ENCODE assay signal across 1 cellular context in genomic region chr10:24723788-24724380, GRCh38.
A peak's percentile ranks its signal among the peaks of the same experiment; 100 is the strongest.
TF ChIP-seq lines count a peak whose summit lies in the region.

ARHGAP21 (minus strand) TSS chr10:24723887; CDS start chr10:24721899, 1,988 bp downstream.

TF ChIP-seq in K562, 482 proteins besides CTCF, POLR2A, EP300 and RAD21 (continued from another document and continues in another):
- TF ChIP-seq CHD1 (IDR thresholded peaks at IDR 0.05; ENCODE audit: low read length) = peak; percentile 48
- no peak for TF ChIP-seq PTBP1 (IDR thresholded peaks at IDR 0.05; ENCODE audit: low read depth, low read length)
- TF ChIP-seq ZKSCAN8 (CRISPR knock-in tag; IDR thresholded peaks at IDR 0.05) = no peak
- TF ChIP-seq TCF7 (IDR thresholded peaks at IDR 0.05; ENCODE audit: borderline replicate concordance) = no peak
- TF ChIP-seq, protein P1, sequence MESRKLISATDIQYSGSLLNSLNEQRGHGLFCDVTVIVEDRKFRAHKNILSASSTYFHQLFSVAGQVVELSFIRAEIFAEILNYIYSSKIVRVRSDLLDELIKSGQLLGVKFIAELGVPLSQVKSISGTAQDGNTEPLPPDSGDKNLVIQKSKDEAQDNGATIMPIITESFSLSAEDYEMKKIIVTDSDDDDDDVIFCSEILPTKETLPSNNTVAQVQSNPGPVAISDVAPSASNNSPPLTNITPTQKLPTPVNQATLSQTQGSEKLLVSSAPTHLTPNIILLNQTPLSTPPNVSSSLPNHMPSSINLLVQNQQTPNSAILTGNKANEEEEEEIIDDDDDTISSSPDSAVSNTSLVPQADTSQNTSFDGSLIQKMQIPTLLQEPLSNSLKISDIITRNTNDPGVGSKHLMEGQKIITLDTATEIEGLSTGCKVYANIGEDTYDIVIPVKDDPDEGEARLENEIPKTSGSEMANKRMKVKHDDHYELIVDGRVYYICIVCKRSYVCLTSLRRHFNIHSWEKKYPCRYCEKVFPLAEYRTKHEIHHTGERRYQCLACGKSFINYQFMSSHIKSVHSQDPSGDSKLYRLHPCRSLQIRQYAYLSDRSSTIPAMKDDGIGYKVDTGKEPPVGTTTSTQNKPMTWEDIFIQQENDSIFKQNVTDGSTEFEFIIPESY (CRISPR knock-in tag; IDR thresholded peaks at IDR 0.05) = no peak
- TF ChIP-seq ETV6 (IDR thresholded peaks at IDR 0.05; ENCODE audit: borderline replicate concordance in 1 of 2, low read depth in 2 of 2, low read length in 1 of 2) = peak in 1 of 2 experiments; percentile 17; a peak in 1 of 4 replicates
- no peak for TF ChIP-seq ETV6 (CRISPR knock-in tag; IDR thresholded peaks at IDR 0.05; ENCODE audit: borderline replicate concordance)
- no peak for TF ChIP-seq MYNN (IDR thresholded peaks at IDR 0.05)
- TF ChIP-seq MYNN (CRISPR knock-in tag; IDR thresholded peaks at IDR 0.05) = no peak
- TF ChIP-seq BRD9 (IDR thresholded peaks at IDR 0.05; ENCODE audit: low read depth, partially characterized antibody) = peak; percentile 46
- no peak; the same call in 1 of the 2 replicates for TF ChIP-seq ZC3H4 (CRISPR knock-in tag; IDR thresholded peaks at IDR 0.05; ENCODE audit: borderline replicate concordance)
- no peak for TF ChIP-seq CBX2 (IDR thresholded peaks at IDR 0.05; ENCODE audit: insufficient read depth, low read length, poor library complexity, severe bottlenecking)
- peak in 1 of 2 experiments; percentile 59; a peak in 2 of 4 replicates for TF ChIP-seq HDAC1 (IDR thresholded peaks at IDR 0.05)
- TF ChIP-seq, protein P2, sequence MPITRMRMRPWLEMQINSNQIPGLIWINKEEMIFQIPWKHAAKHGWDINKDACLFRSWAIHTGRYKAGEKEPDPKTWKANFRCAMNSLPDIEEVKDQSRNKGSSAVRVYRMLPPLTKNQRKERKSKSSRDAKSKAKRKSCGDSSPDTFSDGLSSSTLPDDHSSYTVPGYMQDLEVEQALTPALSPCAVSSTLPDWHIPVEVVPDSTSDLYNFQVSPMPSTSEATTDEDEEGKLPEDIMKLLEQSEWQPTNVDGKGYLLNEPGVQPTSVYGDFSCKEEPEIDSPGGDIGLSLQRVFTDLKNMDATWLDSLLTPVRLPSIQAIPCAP (CRISPR knock-in tag; IDR thresholded peaks at IDR 0.05; ENCODE audit: borderline replicate concordance) = no peak
- TF ChIP-seq MTA2 (IDR thresholded peaks at IDR 0.05; ENCODE audit: low read depth) = no peak
- no peak; the same call in 1 of the 2 replicates for TF ChIP-seq SP1 (CRISPR knock-in tag; IDR thresholded peaks at IDR 0.05)
- TF ChIP-seq SMAD1 (IDR thresholded peaks at IDR 0.05; ENCODE audit: low read depth, low read length, partially characterized antibody) = no peak
- TF ChIP-seq NR3C1 (CRISPR knock-in tag; IDR thresholded peaks at IDR 0.05) = no peak
- TF ChIP-seq, protein P3, sequence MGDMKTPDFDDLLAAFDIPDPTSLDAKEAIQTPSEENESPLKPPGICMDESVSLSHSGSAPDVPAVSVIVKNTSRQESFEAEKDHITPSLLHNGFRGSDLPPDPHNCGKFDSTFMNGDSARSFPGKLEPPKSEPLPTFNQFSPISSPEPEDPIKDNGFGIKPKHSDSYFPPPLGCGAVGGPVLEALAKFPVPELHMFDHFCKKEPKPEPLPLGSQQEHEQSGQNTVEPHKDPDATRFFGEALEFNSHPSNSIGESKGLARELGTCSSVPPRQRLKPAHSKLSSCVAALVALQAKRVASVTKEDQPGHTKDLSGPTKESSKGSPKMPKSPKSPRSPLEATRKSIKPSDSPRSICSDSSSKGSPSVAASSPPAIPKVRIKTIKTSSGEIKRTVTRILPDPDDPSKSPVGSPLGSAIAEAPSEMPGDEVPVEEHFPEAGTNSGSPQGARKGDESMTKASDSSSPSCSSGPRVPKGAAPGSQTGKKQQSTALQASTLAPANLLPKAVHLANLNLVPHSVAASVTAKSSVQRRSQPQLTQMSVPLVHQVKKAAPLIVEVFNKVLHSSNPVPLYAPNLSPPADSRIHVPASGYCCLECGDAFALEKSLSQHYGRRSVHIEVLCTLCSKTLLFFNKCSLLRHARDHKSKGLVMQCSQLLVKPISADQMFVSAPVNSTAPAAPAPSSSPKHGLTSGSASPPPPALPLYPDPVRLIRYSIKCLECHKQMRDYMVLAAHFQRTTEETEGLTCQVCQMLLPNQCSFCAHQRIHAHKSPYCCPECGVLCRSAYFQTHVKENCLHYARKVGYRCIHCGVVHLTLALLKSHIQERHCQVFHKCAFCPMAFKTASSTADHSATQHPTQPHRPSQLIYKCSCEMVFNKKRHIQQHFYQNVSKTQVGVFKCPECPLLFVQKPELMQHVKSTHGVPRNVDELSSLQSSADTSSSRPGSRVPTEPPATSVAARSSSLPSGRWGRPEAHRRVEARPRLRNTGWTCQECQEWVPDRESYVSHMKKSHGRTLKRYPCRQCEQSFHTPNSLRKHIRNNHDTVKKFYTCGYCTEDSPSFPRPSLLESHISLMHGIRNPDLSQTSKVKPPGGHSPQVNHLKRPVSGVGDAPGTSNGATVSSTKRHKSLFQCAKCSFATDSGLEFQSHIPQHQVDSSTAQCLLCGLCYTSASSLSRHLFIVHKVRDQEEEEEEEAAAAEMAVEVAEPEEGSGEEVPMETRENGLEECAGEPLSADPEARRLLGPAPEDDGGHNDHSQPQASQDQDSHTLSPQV (IDR thresholded peaks at IDR 0.05) = no peak
- TF ChIP-seq, protein P4, sequence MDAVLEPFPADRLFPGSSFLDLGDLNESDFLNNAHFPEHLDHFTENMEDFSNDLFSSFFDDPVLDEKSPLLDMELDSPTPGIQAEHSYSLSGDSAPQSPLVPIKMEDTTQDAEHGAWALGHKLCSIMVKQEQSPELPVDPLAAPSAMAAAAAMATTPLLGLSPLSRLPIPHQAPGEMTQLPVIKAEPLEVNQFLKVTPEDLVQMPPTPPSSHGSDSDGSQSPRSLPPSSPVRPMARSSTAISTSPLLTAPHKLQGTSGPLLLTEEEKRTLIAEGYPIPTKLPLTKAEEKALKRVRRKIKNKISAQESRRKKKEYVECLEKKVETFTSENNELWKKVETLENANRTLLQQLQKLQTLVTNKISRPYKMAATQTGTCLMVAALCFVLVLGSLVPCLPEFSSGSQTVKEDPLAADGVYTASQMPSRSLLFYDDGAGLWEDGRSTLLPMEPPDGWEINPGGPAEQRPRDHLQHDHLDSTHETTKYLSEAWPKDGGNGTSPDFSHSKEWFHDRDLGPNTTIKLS (IDR thresholded peaks at IDR 0.05; ENCODE audit: borderline replicate concordance, low read depth) = no peak
- TF ChIP-seq ZBTB2 (IDR thresholded peaks at IDR 0.05) = no peak
- peak; percentile 82 for TF ChIP-seq SAP30 (IDR thresholded peaks at IDR 0.05; ENCODE audit: borderline replicate concordance, insufficient read depth, low read depth, low read length, poor library complexity, severe bottlenecking)
- TF ChIP-seq ZNF507 (tag; conservative IDR thresholded peaks at IDR 0.05) = no peak
- no peak for TF ChIP-seq POLR2AphosphoS5 (IDR thresholded peaks at IDR 0.05; ENCODE audit: control insufficient read depth, insufficient read depth, low read depth, low read length)
- TF ChIP-seq KLF10 (CRISPR knock-in tag; IDR thresholded peaks at IDR 0.05) = no peak
- TF ChIP-seq PHF8 (IDR thresholded peaks at IDR 0.05; ENCODE audit: borderline replicate concordance, low read length) = peak; percentile 26; the same call in 1 of the 2 replicates
- TF ChIP-seq POLR3A (IDR thresholded peaks at IDR 0.05; ENCODE audit: borderline replicate concordance, extremely low read depth, insufficient read depth, insufficient read length) = no peak
- no peak for TF ChIP-seq MAFF (IDR thresholded peaks at IDR 0.05; ENCODE audit: low read length)
- TF ChIP-seq, protein P5, sequence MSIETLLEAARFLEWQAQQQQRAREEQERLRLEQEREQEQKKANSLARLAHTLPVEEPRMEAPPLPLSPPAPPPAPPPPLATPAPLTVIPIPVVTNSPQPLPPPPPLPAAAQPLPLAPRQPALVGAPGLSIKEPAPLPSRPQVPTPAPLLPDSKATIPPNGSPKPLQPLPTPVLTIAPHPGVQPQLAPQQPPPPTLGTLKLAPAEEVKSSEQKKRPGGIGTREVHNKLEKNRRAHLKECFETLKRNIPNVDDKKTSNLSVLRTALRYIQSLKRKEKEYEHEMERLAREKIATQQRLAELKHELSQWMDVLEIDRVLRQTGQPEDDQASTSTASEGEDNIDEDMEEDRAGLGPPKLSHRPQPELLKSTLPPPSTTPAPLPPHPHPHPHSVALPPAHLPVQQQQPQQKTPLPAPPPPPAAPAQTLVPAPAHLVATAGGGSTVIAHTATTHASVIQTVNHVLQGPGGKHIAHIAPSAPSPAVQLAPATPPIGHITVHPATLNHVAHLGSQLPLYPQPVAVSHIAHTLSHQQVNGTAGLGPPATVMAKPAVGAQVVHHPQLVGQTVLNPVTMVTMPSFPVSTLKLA (conservative IDR thresholded peaks at IDR 0.05) = no peak
- no peak for TF ChIP-seq EZH2 (IDR thresholded peaks at IDR 0.05; ENCODE audit: borderline replicate concordance, low read depth, low read length)
- TF ChIP-seq AFF1 (IDR thresholded peaks at IDR 0.05; ENCODE audit: low read depth in 1 of 2, partially characterized antibody in 2 of 2) = no peak
- no peak; the same call in 1 of the 2 replicates for TF ChIP-seq GABPA (tag; conservative IDR thresholded peaks at IDR 0.05; ENCODE audit: low read depth)
- TF ChIP-seq ZNF263 (CRISPR knock-in tag; IDR thresholded peaks at IDR 0.05; ENCODE audit: borderline replicate concordance) = peak; percentile 70
- no peak for TF ChIP-seq ZNF444 (CRISPR knock-in tag; IDR thresholded peaks at IDR 0.05)
- no peak for TF ChIP-seq SMC3 (conservative IDR thresholded peaks at IDR 0.05; ENCODE audit: insufficient read depth, low read depth, low read length)
- no peak for TF ChIP-seq ZNF121 (CRISPR knock-in tag; conservative IDR thresholded peaks at IDR 0.05)
- no peak for TF ChIP-seq ZNF316 (IDR thresholded peaks at IDR 0.05)
- 0 out of 2 replicates have a peak, but pooled peaks have one; percentile 13 for TF ChIP-seq NFIC (IDR thresholded peaks at IDR 0.05)
- no peak for TF ChIP-seq RBM15 (IDR thresholded peaks at IDR 0.05; ENCODE audit: insufficient read depth, low read length)
- no peak for TF ChIP-seq GTF2E2 (tag; IDR thresholded peaks at IDR 0.05)
- no peak for TF ChIP-seq ARID3A (IDR thresholded peaks at IDR 0.05; ENCODE audit: borderline replicate concordance, low read depth, low read length)
- TF ChIP-seq, protein P6, sequence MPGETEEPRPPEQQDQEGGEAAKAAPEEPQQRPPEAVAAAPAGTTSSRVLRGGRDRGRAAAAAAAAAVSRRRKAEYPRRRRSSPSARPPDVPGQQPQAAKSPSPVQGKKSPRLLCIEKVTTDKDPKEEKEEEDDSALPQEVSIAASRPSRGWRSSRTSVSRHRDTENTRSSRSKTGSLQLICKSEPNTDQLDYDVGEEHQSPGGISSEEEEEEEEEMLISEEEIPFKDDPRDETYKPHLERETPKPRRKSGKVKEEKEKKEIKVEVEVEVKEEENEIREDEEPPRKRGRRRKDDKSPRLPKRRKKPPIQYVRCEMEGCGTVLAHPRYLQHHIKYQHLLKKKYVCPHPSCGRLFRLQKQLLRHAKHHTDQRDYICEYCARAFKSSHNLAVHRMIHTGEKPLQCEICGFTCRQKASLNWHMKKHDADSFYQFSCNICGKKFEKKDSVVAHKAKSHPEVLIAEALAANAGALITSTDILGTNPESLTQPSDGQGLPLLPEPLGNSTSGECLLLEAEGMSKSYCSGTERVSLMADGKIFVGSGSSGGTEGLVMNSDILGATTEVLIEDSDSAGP (CRISPR knock-in tag; IDR thresholded peaks at IDR 0.05) = no peak
